21 cellular contexts compared by ENCODE assay signal in the genomic region with DNA sequence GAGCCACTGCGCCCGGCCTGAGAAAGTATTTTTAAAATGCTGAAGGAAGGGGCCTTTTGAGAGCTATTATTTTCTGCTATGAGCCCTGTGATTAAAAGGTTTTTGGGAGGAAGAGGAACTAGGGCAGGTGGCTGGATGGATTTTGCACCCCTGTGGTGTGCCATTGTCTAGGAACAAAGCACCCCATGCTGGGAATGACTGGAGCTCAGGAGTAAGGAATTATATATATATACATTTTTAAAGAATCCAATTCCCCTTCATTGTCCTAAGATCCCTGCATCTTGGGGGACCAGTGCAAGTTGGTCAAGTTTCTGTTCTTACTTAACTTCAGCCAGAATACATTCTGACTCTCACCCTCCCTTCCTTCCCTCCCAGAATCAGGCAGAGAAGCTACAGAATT.
DNase-seq lines count a peak whose midpoint lies in the region; ATAC-seq and TF ChIP-seq lines count a peak whose summit lies in the region.
"Had no signal": no experiment of that assay in that cellular context is flagged by ENCODE, and none has a peak within 500 bp of the region (broad histone marks: within the 10 kb centered on the region; RNA-seq: fewer than 3 reads in every experiment).

No MANE protein-coding gene starts in this region.

- H3K4me3 Mint-ChIP-seq in GM23338 (peak overlapping the region; percentile 48; the same call in 1 of the 3 replicates), WTC11 (no peak overlapping the region)
- H3K4me3 Mint-ChIP-seq: CD8-positive, alpha-beta T cell had no signal

- peak overlapping the region; percentile 34 for H3K4me2 ChIP-seq in GM23338
- H3K4me2 ChIP-seq: BLaER1 treated with 17β-estradiol and CSF1 and Interleukin-3, amounts not matched to agents 10 nM and 100 nM; SK-N-SH had no signal

- no peaks in the 10 kb centered on the region for H3K36me3 ChIP-seq in GM23338 (ENCODE audit: insufficient read depth)
- no peaks in the 10 kb centered on the region for H3K36me3 ChIP-seq in HUES6 (ENCODE audit: control insufficient read depth, insufficient read depth, low read length)
- no peaks in the 10 kb centered on the region for H3K36me3 ChIP-seq in iPS-20b (ENCODE audit: insufficient read depth, low read depth, low read length)
- H3K36me3 ChIP-seq: BLaER1 treated with 17β-estradiol and CSF1 and Interleukin-3, amounts not matched to agents 10 nM and 100 nM; HAP-1; MG63 had no signal

- 0 out of 2 replicates have a peak overlapping the region, but pooled peaks have one; percentile 4 for H3K4me3 ChIP-seq in GM23338
- H3K4me3 ChIP-seq in HUES6 (ENCODE audit: low read depth, low read length), result no peak overlapping the region; the same call in 1 of the 2 replicates
- H3K4me3 ChIP-seq in iPS-20b (ENCODE audit: low read length), result peak overlapping the region; percentile 48; the same call in 1 of the 2 replicates
- H3K4me3 ChIP-seq: BLaER1 treated with 17β-estradiol and CSF1 and Interleukin-3, amounts not matched to agents 10 nM and 100 nM; HAP-1; MG63 had no signal

- no peak overlapping the region for H3K9ac ChIP-seq in HUES6 (ENCODE audit: low read length)
- H3K9ac ChIP-seq in iPS-20b (ENCODE audit: low read depth, low read length), result peak overlapping the region; percentile 64; the same call in 1 of the 2 replicates
- H3K9ac ChIP-seq: BLaER1 treated with 17β-estradiol and CSF1 and Interleukin-3, amounts not matched to agents 10 nM and 100 nM; SK-N-SH had no signal

- peak overlapping the region; percentile 96 for H3K27ac ChIP-seq in GM23338 (ENCODE audit: low read depth)
- peak overlapping the region; percentile 82 for H3K27ac ChIP-seq in HUES6 (ENCODE audit: low read depth, low read length)
- peak overlapping the region; percentile 76 for H3K27ac ChIP-seq in iPS-20b (ENCODE audit: low read length)
- H3K27ac ChIP-seq: BLaER1 treated with 17β-estradiol and CSF1 and Interleukin-3, amounts not matched to agents 10 nM and 100 nM; HL-60 had no signal

- peaks cover 10% of the 10 kb centered on the region; the same call in 1 of the 2 replicates for H3K9me2 ChIP-seq in GM23338 (ENCODE audit: insufficient read depth)
- H3K9me2 ChIP-seq: SK-N-SH had no signal

- H3K9me3 Mint-ChIP-seq in GM23338 (peaks cover 8% of the 10 kb centered on the region; the same call in 2 of the 3 replicates), WTC11 (peaks cover 9% of the 10 kb centered on the region)
- H3K9me3 Mint-ChIP-seq: CD8-positive, alpha-beta T cell had no signal

- H3K27ac Mint-ChIP-seq in GM23338 (peak overlapping the region; percentile 93), WTC11 (peak overlapping the region; percentile 89)
- H3K27ac Mint-ChIP-seq: CD8-positive, alpha-beta T cell had no signal

- TF ChIP-seq CTCF in GM23338 (conservative IDR thresholded peaks at IDR 0.05; ENCODE audit: low read depth in 2 of 2), result no peak
- TF ChIP-seq CTCF in WTC11 (IDR thresholded peaks at IDR 0.05), result no peak

- H3K27me3 Mint-ChIP-seq in GM23338 (ENCODE audit: insufficient read depth, low read depth, poor library complexity) (peaks cover 9% of the 10 kb centered on the region), WTC11 (ENCODE audit: low read depth) (no peaks in the 10 kb centered on the region)

- H4K20me1 ChIP-seq in GM23338 (replicated peaks; ENCODE audit: insufficient read depth), result no peaks in the 10 kb centered on the region
- H4K20me1 ChIP-seq: BLaER1 treated with 17β-estradiol and CSF1 and Interleukin-3, amounts not matched to agents 10 nM and 100 nM had no signal

- H3K4me1 ChIP-seq in GM23338 (ENCODE audit: insufficient read depth), result peaks cover 21% of the 10 kb centered on the region
- peaks cover 25% of the 10 kb centered on the region for H3K4me1 ChIP-seq in HUES6 (ENCODE audit: control insufficient read depth, insufficient read depth, low read length)
- peaks cover 15% of the 10 kb centered on the region; the same call in 1 of the 2 replicates for H3K4me1 ChIP-seq in iPS-20b (ENCODE audit: insufficient read depth, low read length)
- H3K4me1 ChIP-seq: BLaER1 treated with 17β-estradiol and CSF1 and Interleukin-3, amounts not matched to agents 10 nM and 100 nM; HAP-1 had no signal

- H3F3A ChIP-seq in GM23338 (replicated peaks; ENCODE audit: low read depth), result no peaks in the 10 kb centered on the region

- H3K4me1 Mint-ChIP-seq in GM23338 (peaks cover 35% of the 10 kb centered on the region), WTC11 (peaks cover 44% of the 10 kb centered on the region)

- DNase-seq in GM23338 (ENCODE audit: low spot score) (peak; percentile 88), WTC11 (ENCODE audit: low spot score) (peak; percentile 86), SIG-M5 (lab: John Stamatoyannopoulos, UW) (no peak)
- DNase-seq in stimulated activated CD4-positive, alpha-beta T cell treated with anti-CD3 and anti-CD28 coated beads, Interleukin-4, amount 100 ng/mL, for 24 hours, result no peak
- DNase-seq: CD8-positive, alpha-beta T cell; DMS53; EL; Kasumi-1; MG63; NCI-H1048; NCI-H1694 treated with DMSO at 0.1 percent for 48 hours; NCI-H774; SHP77; SK-N-SH had no signal

- peaks cover 7% of the 10 kb centered on the region for H3K9me3 ChIP-seq in HUES6 (ENCODE audit: control insufficient read depth, insufficient read depth, low read depth, low read length)
- no peaks in the 10 kb centered on the region for H3K9me3 ChIP-seq in iPS-20b (ENCODE audit: insufficient read depth, low read depth, low read length)
- H3K9me3 ChIP-seq: HAP-1, MG63 had no signal

- H3K36me3 Mint-ChIP-seq in GM23338 (ENCODE audit: low read depth) (peaks cover 11% of the 10 kb centered on the region), WTC11 (peaks cover 9% of the 10 kb centered on the region)
- H3K36me3 Mint-ChIP-seq: CD8-positive, alpha-beta T cell had no signal

- ATAC-seq in GM23338 (peak; percentile 95), WTC11 (peak; percentile 91), GM21576 (IDR thresholded peaks at IDR 0.05; ENCODE audit: unreplicated experiment) (no peak), GM21447 (IDR thresholded peaks at IDR 0.05; ENCODE audit: unreplicated experiment) (no peak)
- ATAC-seq: CD8-positive, alpha-beta T cell had no signal

- POLR2A ChIA-PET in WTC11 (lab: Charles Lee), result interaction anchor here (1.3 kb wide), 1 partner anchor 9 kb away, joined by 3 read pairs; no protein-coding TSS in a partner anchor

- H3K79me2 ChIP-seq in GM23338 (replicated peaks; ENCODE audit: insufficient read depth), result no peaks in the 10 kb centered on the region

- no peak overlapping the region for H2AFZ ChIP-seq in GM23338

- CTCF ChIA-PET in WTC11 (lab: Charles Lee), result interaction anchor here (0.9 to 1.8 kb wide), 9 partner anchors 33 to 545 kb away, joined by 3 to 15 read pairs (median 4); a partner anchor contains a TSS

- H3K27me3 ChIP-seq in GM23338 (ENCODE audit: insufficient read depth) (no peaks in the 10 kb centered on the region), HUES6 (ENCODE audit: control insufficient read depth, insufficient read depth, low read length) (no peaks in the 10 kb centered on the region), iPS-20b (ENCODE audit: insufficient read depth, low read length) (no peaks in the 10 kb centered on the region)
- H3K27me3 ChIP-seq: BLaER1 treated with 17β-estradiol and CSF1 and Interleukin-3, amounts not matched to agents 10 nM and 100 nM; MG63 had no signal

TF ChIP-seq in GM23338, 12 proteins besides CTCF, POLR2A, EP300 and RAD21 (continues in another document):
- TF ChIP-seq STAT1 (IDR thresholded peaks at IDR 0.05; ENCODE audit: unreplicated experiment) (no peak), JUNB (IDR thresholded peaks at IDR 0.05; ENCODE audit: unreplicated experiment) (no peak), NANOG (IDR thresholded peaks at IDR 0.05; ENCODE audit: borderline replicate concordance) (peak; percentile 84; the same call in 1 of the 2 replicates)

TF ChIP-seq in WTC11, 78 proteins besides CTCF, POLR2A, EP300 and RAD21:
- TF ChIP-seq ZNF263 (CRISPR knock-in tag; IDR thresholded peaks at IDR 0.05; ENCODE audit: low read depth) (no peak), SMAD3 (CRISPR knock-in tag; IDR thresholded peaks at IDR 0.05; ENCODE audit: borderline replicate concordance) (no peak), TCF7 (CRISPR knock-in tag; IDR thresholded peaks at IDR 0.05; ENCODE audit: low read depth) (no peak), ETV6 (CRISPR knock-in tag; IDR thresholded peaks at IDR 0.05) (0 out of 2 replicates have a peak, but pooled peaks have one; percentile 33), ZNF138 (CRISPR knock-in tag; conservative IDR thresholded peaks at IDR 0.05) (no peak), ZNF671 (CRISPR knock-in tag; IDR thresholded peaks at IDR 0.05) (no peak), ZNF423 (CRISPR knock-in tag; IDR thresholded peaks at IDR 0.05) (peak; percentile 43)
- TF ChIP-seq, protein P1, sequence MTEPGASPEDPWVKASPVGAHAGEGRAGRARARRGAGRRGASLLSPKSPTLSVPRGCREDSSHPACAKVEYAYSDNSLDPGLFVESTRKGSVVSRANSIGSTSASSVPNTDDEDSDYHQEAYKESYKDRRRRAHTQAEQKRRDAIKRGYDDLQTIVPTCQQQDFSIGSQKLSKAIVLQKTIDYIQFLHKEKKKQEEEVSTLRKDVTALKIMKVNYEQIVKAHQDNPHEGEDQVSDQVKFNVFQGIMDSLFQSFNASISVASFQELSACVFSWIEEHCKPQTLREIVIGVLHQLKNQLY (CRISPR knock-in tag; IDR thresholded peaks at IDR 0.05), result no peak
- TF ChIP-seq, protein P2, sequence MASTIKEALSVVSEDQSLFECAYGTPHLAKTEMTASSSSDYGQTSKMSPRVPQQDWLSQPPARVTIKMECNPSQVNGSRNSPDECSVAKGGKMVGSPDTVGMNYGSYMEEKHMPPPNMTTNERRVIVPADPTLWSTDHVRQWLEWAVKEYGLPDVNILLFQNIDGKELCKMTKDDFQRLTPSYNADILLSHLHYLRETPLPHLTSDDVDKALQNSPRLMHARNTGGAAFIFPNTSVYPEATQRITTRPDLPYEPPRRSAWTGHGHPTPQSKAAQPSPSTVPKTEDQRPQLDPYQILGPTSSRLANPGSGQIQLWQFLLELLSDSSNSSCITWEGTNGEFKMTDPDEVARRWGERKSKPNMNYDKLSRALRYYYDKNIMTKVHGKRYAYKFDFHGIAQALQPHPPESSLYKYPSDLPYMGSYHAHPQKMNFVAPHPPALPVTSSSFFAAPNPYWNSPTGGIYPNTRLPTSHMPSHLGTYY (CRISPR knock-in tag; IDR thresholded peaks at IDR 0.05), result no peak

Comparison
In these comparisons a context has a peak if more than half of its experiments do, and no peak if none do; other contexts are left out.
1. ATAC-seq: peak in GM23338 (single experiment) and WTC11 (single experiment); none in GM21576 (single experiment) and GM21447 (single experiment).
2. DNase-seq: peak in GM23338 (single experiment) and WTC11 (single experiment); none in stimulated activated CD4-positive, alpha-beta T cell treated with anti-CD3 and anti-CD28 coated beads, Interleukin-4, amount 100 ng/mL, for 24 hours (single experiment) and SIG-M5 (single experiment).
3. Peak in every context shown above with its lines, with median percentiles within 50 percentile points of each other: H3K27ac ChIP-seq.